ENCODE assay signal across 22 cellular contexts in genomic region chr15:81053621-81054020, GRCh38.
"Had no signal": no experiment of that assay in that cellular context is flagged by ENCODE, and none has a peak within 500 bp of the region (broad histone marks: within the 10 kb centered on the region; RNA-seq: fewer than 3 reads in every experiment).

No MANE protein-coding gene starts in this region.

- H3K27ac ChIP-seq: colonic mucosa, coronary artery, dorsolateral prefrontal cortex, epithelial cell of prostate, esophagus muscularis mucosa, esophagus squamous epithelium, foreskin keratinocyte, gastrocnemius medialis, gastroesophageal sphincter, heart left ventricle, heart right ventricle had no signal

- H3K9me3 ChIP-seq: colonic mucosa, esophagus squamous epithelium, gastrocnemius medialis had no signal

- H3K36me3 ChIP-seq: colonic mucosa, esophagus muscularis mucosa, esophagus squamous epithelium, gastrocnemius medialis, gastroesophageal sphincter, heart left ventricle, heart right ventricle had no signal

- H3K4me1 ChIP-seq: colonic mucosa, esophagus muscularis mucosa, esophagus squamous epithelium, foreskin keratinocyte, gastrocnemius medialis, gastroesophageal sphincter had no signal

- H3K27me3 ChIP-seq: colonic mucosa, dorsolateral prefrontal cortex, esophagus muscularis mucosa, esophagus squamous epithelium, foreskin keratinocyte, gastrocnemius medialis, gastroesophageal sphincter, heart left ventricle, heart right ventricle had no signal

- DNase-seq: colonic mucosa; cortex of kidney; dermis blood vessel endothelial cell; dorsolateral prefrontal cortex; effector CD4-positive, alpha-beta T cell; effector CD8-positive, alpha-beta T cell; effector memory CD4-positive, alpha-beta T cell; effector memory CD8-positive, alpha-beta T cell; endodermal cell; erythroblast; esophagus squamous epithelium; foreskin keratinocyte; foreskin melanocyte; gastrocnemius medialis; glutamatergic neuron; head of caudate nucleus; heart left ventricle; heart right ventricle had no signal

- H3K4me3 ChIP-seq: colonic mucosa, coronary artery, dorsolateral prefrontal cortex, esophagus muscularis mucosa, esophagus squamous epithelium, gastrocnemius medialis, gastroesophageal sphincter, heart left ventricle, heart right ventricle had no signal
